8 cellular contexts compared by ENCODE assay signal in the genomic region with DNA sequence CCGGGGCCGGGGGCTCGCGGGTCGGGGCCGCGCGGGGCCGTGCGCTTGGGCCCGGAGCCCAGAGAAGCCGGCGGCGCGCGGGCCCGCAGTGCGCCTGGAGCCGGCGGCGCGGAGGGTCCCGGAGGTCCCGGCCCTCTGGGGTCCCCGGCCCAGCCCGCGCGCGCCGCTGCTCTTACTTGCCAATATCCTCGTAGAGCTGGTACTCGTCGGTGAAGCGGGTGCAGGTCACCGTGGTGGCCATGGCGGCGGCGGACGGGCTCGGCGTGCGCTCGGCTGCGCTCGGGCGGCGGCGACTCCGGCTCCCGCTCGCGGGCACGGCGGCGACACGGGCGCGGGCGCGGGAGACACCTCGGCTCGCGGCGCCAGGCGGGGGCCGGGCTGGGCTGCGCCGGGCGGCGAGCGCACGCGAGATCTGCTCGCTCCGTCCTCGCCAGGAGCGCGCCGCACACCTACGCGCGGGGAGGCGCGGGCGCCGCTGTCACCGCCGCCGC. TPM values are rescaled to one million over a fixed set of nuclear protein-coding genes. Genes with fewer than 3 reads are reported as not detected.
DNase-seq lines count a peak whose midpoint lies in the region; ATAC-seq and TF ChIP-seq lines count a peak whose summit lies in the region.

TSS of gene CAMK2B (minus strand) at position 414 of the 491 bp plus-strand sequence. CDS start at position 241, 173 bp downstream.

- H3K9ac ChIP-seq in skeletal muscle satellite cell (ENCODE audit: low read depth, low read length), result no peak within 1 kb of the TSS

- H3K27me3 ChIP-seq in heart right ventricle (peaks cover 0 to 36% (median 19%) of the 10 kb centered on the region in 7 donors), skeletal muscle satellite cell (ENCODE audit: control insufficient read depth, insufficient read depth, low read length) (peaks cover 64% of the 10 kb centered on the region)

- peak within 1 kb of the TSS; percentile 75 for H3K4me2 ChIP-seq in skeletal muscle satellite cell (ENCODE audit: low read length)

- ATAC-seq in heart right ventricle (peak in 1 of 8 donors; percentile 24), HG03175 (IDR thresholded peaks at IDR 0.05; ENCODE audit: unreplicated experiment) (no peak)

- no peaks in the 10 kb centered on the region for H3K9me3 Mint-ChIP-seq in activated CD4-positive, alpha-beta memory T cell treated with anti-CD3 and anti-CD28 coated beads for 36 hours

- peak in 2 of 3 experiments; percentile 67 to 81 for DNase-seq in NCI-H1417 (lab: John Stamatoyannopoulos, UW)
- DNase-seq in NCI-H1417 treated with DMSO at 0.1 percent for 48 hours (lab: John Stamatoyannopoulos, UW), result no peak
- no peak for DNase-seq in activated CD4-positive, alpha-beta memory T cell treated with anti-CD3 and anti-CD28 coated beads for 36 hours
- no peak for DNase-seq in heart right ventricle
- no peak for DNase-seq in EL
- no peak for DNase-seq in central memory CD4-positive, alpha-beta T cell

- no peaks in the 10 kb centered on the region for H3K36me3 ChIP-seq in heart right ventricle
- no peaks in the 10 kb centered on the region for H3K36me3 ChIP-seq in skeletal muscle satellite cell (ENCODE audit: insufficient read depth, low read length)

- 1% methylated on average over 60 to 89 of the region's 89 CpGs for WGBS in heart right ventricle, 2 donors

- intact Hi-C loops in activated CD4-positive, alpha-beta memory T cell treated with anti-CD3 and anti-CD28 coated beads for 36 hours (cut with micrococcal nuclease), result no loop called here
- intact Hi-C loops in heart right ventricle (cut with DNase I), result loop anchor here in 1 of 10 donors (10.0 kb wide), 1 partner anchor 150 kb away; no protein-coding TSS in a partner anchor

- peak within 1 kb of the TSS in 9 of 10 donors; percentile 35 to 54 (median 50) for H3K4me3 ChIP-seq in heart right ventricle
- peak within 1 kb of the TSS; percentile 56 for H3K4me3 ChIP-seq in skeletal muscle satellite cell (ENCODE audit: low read length)

- H3K4me1 Mint-ChIP-seq in activated CD4-positive, alpha-beta memory T cell treated with anti-CD3 and anti-CD28 coated beads for 36 hours (ENCODE audit: low read depth), result peaks cover 6% of the 10 kb centered on the region

- no peak within 1 kb of the TSS for H3K27ac Mint-ChIP-seq in activated CD4-positive, alpha-beta memory T cell treated with anti-CD3 and anti-CD28 coated beads for 36 hours

- no peak for TF ChIP-seq CTCF in heart right ventricle (IDR thresholded peaks at IDR 0.05)

- H3K4me1 ChIP-seq in heart right ventricle (peaks cover 0 to 56% (median 12%) of the 10 kb centered on the region in 9 donors), skeletal muscle satellite cell (ENCODE audit: control insufficient read depth, insufficient read depth, low read length) (no peaks in the 10 kb centered on the region)

- H3K4me3 Mint-ChIP-seq in activated CD4-positive, alpha-beta memory T cell treated with anti-CD3 and anti-CD28 coated beads for 36 hours, result peak within 1 kb of the TSS; percentile 67

- POLR2A ChIA-PET in activated CD4-positive, alpha-beta memory T cell treated with anti-CD3 and anti-CD28 coated beads for 36 hours (lab: Charles Lee), result no interaction called here

- CTCF ChIA-PET in activated CD4-positive, alpha-beta memory T cell treated with anti-CD3 and anti-CD28 coated beads for 36 hours (lab: Charles Lee), result no interaction called here

- H3K27ac ChIP-seq in heart right ventricle, result peak within 1 kb of the TSS; percentile 68 to 96 (median 84)

- no peaks in the 10 kb centered on the region for H3K9me3 ChIP-seq in heart right ventricle
- no peaks in the 10 kb centered on the region for H3K9me3 ChIP-seq in skeletal muscle satellite cell (replicated peaks; ENCODE audit: low read length)

- H3K27me3 Mint-ChIP-seq in activated CD4-positive, alpha-beta memory T cell treated with anti-CD3 and anti-CD28 coated beads for 36 hours, result peaks cover 32% of the 10 kb centered on the region

- H3K36me3 Mint-ChIP-seq in activated CD4-positive, alpha-beta memory T cell treated with anti-CD3 and anti-CD28 coated beads for 36 hours, result no peaks in the 10 kb centered on the region

RNA-seq across cellular contexts. Expression of gene CAMK2B, which starts in this region (rescaled TPM):
- under 1 TPM; 0.46 to 0.76 TPM for total RNA-seq in activated CD4-positive, alpha-beta memory T cell treated with anti-CD3 and anti-CD28 coated beads for 36 hours
- 100 to 1,000 TPM in 6 of 10 donors, 10 to 100 TPM in 4; 70.6 to 152 (median 126) TPM for total RNA-seq in heart right ventricle
- 100 to 1,000 TPM in 1 of 2 donors, 10 to 100 TPM in 1; 30.8 to 107 TPM for polyA plus RNA-seq in heart right ventricle
- total RNA-seq in skeletal muscle satellite cell (2012; rRNA removed), result 0.25 and 0.44 TPM in 2 replicates

Comparison
In these comparisons a context has a peak if more than half of its experiments do, and no peak if none do; other contexts are left out.
1. RNA of gene CAMK2B (total RNA-seq): 70.6 to 152 TPM in heart right ventricle; 0.46 to 0.76 TPM in activated CD4-positive, alpha-beta memory T cell treated with anti-CD3 and anti-CD28 coated beads for 36 hours; every median in the first group is over 10 times any median in the second.
2. DNase-seq: peak in NCI-H1417 (2 of 3); none in NCI-H1417 treated with DMSO at 0.1 percent for 48 hours (single experiment), activated CD4-positive, alpha-beta memory T cell treated with anti-CD3 and anti-CD28 coated beads for 36 hours (single experiment), heart right ventricle (0 of 2), EL (single experiment) and central memory CD4-positive, alpha-beta T cell (single experiment).